ENCODE assay signal across 12 cellular contexts in genomic region chr20:11777861-11778570, GRCh38.
DNase-seq lines count a peak whose midpoint lies in the region; ATAC-seq lines count a peak whose summit lies in the region.
"Had no signal": no experiment of that assay in that cellular context is flagged by ENCODE, and none has a peak within 500 bp of the region (broad histone marks: within the 10 kb centered on the region; RNA-seq: fewer than 3 reads in every experiment).

No MANE protein-coding gene starts in this region.

- DNase-seq in ELR (ENCODE audit: low read depth) (peak; percentile 37), NCI-H2081 treated with DMSO at 0.1 percent for 48 hours (lab: John Stamatoyannopoulos, UW) (peak; percentile 29), dermis microvascular lymphatic vessel endothelial cell (ENCODE audit: low read depth in 2 of 2) (peak; percentile 81 to 96), non-pigmented ciliary epithelial cell (ENCODE audit: low read depth) (peak; percentile 27)
- DNase-seq in stimulated activated CD4-positive, alpha-beta T cell treated with anti-CD3 and anti-CD28 coated beads, Interleukin-2, amount 100 ng/mL, for 48 hours = no peak
- DNase-seq: activated T-cell treated with anti-CD3 and anti-CD28 coated beads, Interleukin-2, amount 50 U/mL, for 72 hours; NCI-H187; stimulated activated CD4-positive, alpha-beta T cell treated with anti-CD3 and anti-CD28 coated beads, Interleukin-4, amount 100 ng/mL, for 4 hours; uterus had no signal

- ATAC-seq in GM21381 (IDR thresholded peaks at IDR 0.05; ENCODE audit: unreplicated experiment) (no peak), HG02852 (IDR thresholded peaks at IDR 0.05; ENCODE audit: unreplicated experiment) (no peak), GM21529 (IDR thresholded peaks at IDR 0.05; ENCODE audit: unreplicated experiment) (no peak)
- ATAC-seq: activated T-cell treated with anti-CD3 and anti-CD28 coated beads, Interleukin-2, amount 50 U/mL, for 72 hours had no signal

Comparison
In these comparisons a context has a peak if more than half of its experiments do, and no peak if none do; other contexts are left out.
1. DNase-seq: peak in ELR (single experiment), NCI-H2081 treated with DMSO at 0.1 percent for 48 hours (single experiment), dermis microvascular lymphatic vessel endothelial cell (2 of 2) and non-pigmented ciliary epithelial cell (single experiment); none in stimulated activated CD4-positive, alpha-beta T cell treated with anti-CD3 and anti-CD28 coated beads, Interleukin-2, amount 100 ng/mL, for 48 hours (0 of 2).